8 cellular contexts compared by ENCODE assay signal in genomic region chr11:106077609-106078517, GRCh38.
DNase-seq lines count a peak whose midpoint lies in the region; ATAC-seq and TF ChIP-seq lines count a peak whose summit lies in the region.

AASDHPPT (plus strand) TSS chr11:106077662; CDS start chr11:106077711, 49 bp downstream.

- H3K79me2 ChIP-seq in ACC112 (ENCODE audit: control insufficient read depth, insufficient read depth, low read length, unreplicated experiment) = peaks cover 49% of the 10 kb centered on the region

- H3K36me3 ChIP-seq in ACC112 (ENCODE audit: insufficient read depth, low read length) (peaks cover 30% of the 10 kb centered on the region), WERI-Rb-1 (peaks cover 45% of the 10 kb centered on the region)

- H3K27ac ChIP-seq in ACC112 (ENCODE audit: low read depth, low read length) (peak within 1 kb of the TSS; percentile 72), WERI-Rb-1 (peak within 1 kb of the TSS; percentile 95)

- H3K4me1 Mint-ChIP-seq in nephron progenitor cell = peaks cover 57% of the 10 kb centered on the region

- TF ChIP-seq POLR2A in GM10847 (IDR thresholded peaks at IDR 0.05; ENCODE audit: extremely low read depth, insufficient read length) = peak; percentile 63
- peak; percentile 87 for TF ChIP-seq POLR2A in NB4 (IDR thresholded peaks at IDR 0.05; ENCODE audit: extremely low read depth, insufficient read length)

- H3K4me3 Mint-ChIP-seq in nephron progenitor cell = peak within 1 kb of the TSS; percentile 93

- TF ChIP-seq CTCF in NB4 (IDR thresholded peaks at IDR 0.05; ENCODE audit: low read depth, low read length) (no peak), WERI-Rb-1 (IDR thresholded peaks at IDR 0.05; ENCODE audit: low read depth, low read length) (no peak), foreskin fibroblast (IDR thresholded peaks at IDR 0.05; ENCODE audit: low read depth, low read length) (no peak), nephron progenitor cell (IDR thresholded peaks at IDR 0.05) (no peak)

- H3K27me3 Mint-ChIP-seq in nephron progenitor cell (ENCODE audit: low read depth, poor library complexity) = no peaks in the 10 kb centered on the region

- no peaks in the 10 kb centered on the region for H3K9me3 Mint-ChIP-seq in nephron progenitor cell

- H3K27me3 ChIP-seq in ACC112 (ENCODE audit: insufficient read depth, low read length) = no peaks in the 10 kb centered on the region
- H3K27me3 ChIP-seq in WERI-Rb-1 (ENCODE audit: insufficient read depth, low read depth, severe bottlenecking) = no peaks in the 10 kb centered on the region

- H3K9me3 ChIP-seq in WERI-Rb-1 (ENCODE audit: severe bottlenecking) = no peaks in the 10 kb centered on the region

- DNase-seq in NB4 (ENCODE audit: low read depth) (peak; percentile 53), WERI-Rb-1 (peak; percentile 16), foreskin fibroblast (peak in 1 of 2 donors; percentile 58), nephron progenitor cell (peak; percentile 68), 8988T (no peak)

- peak within 1 kb of the TSS; percentile 97 for H2AFZ ChIP-seq in ACC112 (ENCODE audit: low read length, unreplicated experiment)

- peaks cover 18% of the 10 kb centered on the region for H3K4me1 ChIP-seq in ACC112 (ENCODE audit: control insufficient read depth, insufficient read depth, low read length, unreplicated experiment)

- peak within 1 kb of the TSS; percentile 94 for H3K4me3 ChIP-seq in ACC112 (ENCODE audit: low read depth, low read length)
- H3K4me3 ChIP-seq in NB4 (ENCODE audit: low read depth, low read length) = peak within 1 kb of the TSS; percentile 91
- H3K4me3 ChIP-seq in WERI-Rb-1 (ENCODE audit: low read depth, low read length) = peak within 1 kb of the TSS; percentile 88
- H3K4me3 ChIP-seq in foreskin fibroblast (ENCODE audit: low read depth in 1 of 2, low read length in 2 of 2) = peak within 1 kb of the TSS; percentile 93 to 94

- ATAC-seq in HG02571 (IDR thresholded peaks at IDR 0.05; ENCODE audit: unreplicated experiment) = peak; percentile 23

- peaks cover 36% of the 10 kb centered on the region for H3K36me3 Mint-ChIP-seq in nephron progenitor cell (ENCODE audit: low read depth)

- H3K27ac Mint-ChIP-seq in nephron progenitor cell = peak within 1 kb of the TSS; percentile 100
